ENCODE assay signal across 1 cellular context in the genomic region with DNA sequence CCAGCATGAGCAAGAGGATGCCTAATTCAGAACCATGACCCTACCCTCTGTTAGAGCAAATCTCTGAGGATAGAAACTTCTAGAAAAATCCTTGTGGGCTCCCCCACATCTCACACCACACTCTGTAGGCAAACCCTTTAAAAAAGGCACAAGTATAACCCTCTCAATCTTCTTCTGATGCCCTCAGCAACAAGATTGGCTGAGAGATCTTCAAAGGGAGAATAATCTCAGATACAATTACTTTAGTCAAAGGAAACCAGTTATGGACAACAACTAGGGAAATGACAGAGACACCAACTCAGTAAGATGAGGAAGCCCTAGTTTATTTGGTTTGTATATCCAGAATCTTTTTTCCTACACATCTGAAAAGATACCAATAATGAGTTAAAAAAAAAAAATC.
A peak's percentile ranks its signal among the peaks of the same experiment; 100 is the strongest.
TF ChIP-seq lines count a peak whose summit lies in the region.

No MANE protein-coding gene starts in this region.

TF ChIP-seq in A549, 52 proteins besides CTCF, POLR2A, EP300 and RAD21 (continued from another document):
- TF ChIP-seq ATOH8 (CRISPR knock-in tag; IDR thresholded peaks at IDR 0.05; ENCODE audit: low read depth) = no peak; the same call in 1 of the 2 replicates
- TF ChIP-seq RFX5 (IDR thresholded peaks at IDR 0.05) = no peak
- no peak for TF ChIP-seq HOXB5 (CRISPR knock-in tag; IDR thresholded peaks at IDR 0.05)
- no peak for TF ChIP-seq KDM1A (IDR thresholded peaks at IDR 0.05; ENCODE audit: low read depth)
- TF ChIP-seq, protein P1, sequence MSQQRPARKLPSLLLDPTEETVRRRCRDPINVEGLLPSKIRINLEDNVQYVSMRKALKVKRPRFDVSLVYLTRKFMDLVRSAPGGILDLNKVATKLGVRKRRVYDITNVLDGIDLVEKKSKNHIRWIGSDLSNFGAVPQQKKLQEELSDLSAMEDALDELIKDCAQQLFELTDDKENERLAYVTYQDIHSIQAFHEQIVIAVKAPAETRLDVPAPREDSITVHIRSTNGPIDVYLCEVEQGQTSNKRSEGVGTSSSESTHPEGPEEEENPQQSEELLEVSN (IDR thresholded peaks at IDR 0.05; ENCODE audit: borderline replicate concordance, low read depth) = no peak
- TF ChIP-seq EHMT2 (IDR thresholded peaks at IDR 0.05; ENCODE audit: low read depth) = no peak
- TF ChIP-seq FOSB (CRISPR knock-in tag; IDR thresholded peaks at IDR 0.05) = peak; percentile 52; the same call in 1 of the 2 replicates
- TF ChIP-seq ESRRA (IDR thresholded peaks at IDR 0.05; ENCODE audit: borderline replicate concordance, low read length) = no peak
- TF ChIP-seq RARB (CRISPR knock-in tag; IDR thresholded peaks at IDR 0.05) = peak; percentile 77
- no peak for TF ChIP-seq CHD4 (IDR thresholded peaks at IDR 0.05; ENCODE audit: borderline replicate concordance)
- no peak for TF ChIP-seq HES2 (IDR thresholded peaks at IDR 0.05)
- no peak for TF ChIP-seq CBX8 (IDR thresholded peaks at IDR 0.05)
- no peak for TF ChIP-seq RCOR1 (IDR thresholded peaks at IDR 0.05; ENCODE audit: low read depth, low read length)
- 0 out of 2 replicates have a peak, but pooled peaks have one; percentile 3 for TF ChIP-seq TP53 (CRISPR knock-in tag; IDR thresholded peaks at IDR 0.05)
- no peak for TF ChIP-seq GATA3 (IDR thresholded peaks at IDR 0.05; ENCODE audit: borderline replicate concordance)
- no peak for TF ChIP-seq CHD2 (IDR thresholded peaks at IDR 0.05; ENCODE audit: low read length, partially characterized antibody)
- TF ChIP-seq JUNB (IDR thresholded peaks at IDR 0.05) = no peak
- no peak for TF ChIP-seq NR3C1 (IDR thresholded peaks at IDR 0.05)
- TF ChIP-seq KDM5A (IDR thresholded peaks at IDR 0.05) = no peak
- TF ChIP-seq FOXS1 (CRISPR knock-in tag; IDR thresholded peaks at IDR 0.05) = no peak
- peak; percentile 46; the same call in 1 of the 2 replicates for TF ChIP-seq TFCP2L1 (CRISPR knock-in tag; IDR thresholded peaks at IDR 0.05)
- peak; percentile 58; the same call in 1 of the 2 replicates for TF ChIP-seq HOXA7 (CRISPR knock-in tag; IDR thresholded peaks at IDR 0.05)
- TF ChIP-seq CEBPB (IDR thresholded peaks at IDR 0.05) = no peak
- TF ChIP-seq BCL3 (IDR thresholded peaks at IDR 0.05) = no peak; the same call in 2 of the 3 replicates
- no peak for TF ChIP-seq CBX2 (IDR thresholded peaks at IDR 0.05; ENCODE audit: borderline replicate concordance, low read depth)
- no peak for TF ChIP-seq FOSL2 (IDR thresholded peaks at IDR 0.05)
- TF ChIP-seq FOSL2 (CRISPR knock-in tag; IDR thresholded peaks at IDR 0.05) = no peak
- no peak for TF ChIP-seq RNF2 (IDR thresholded peaks at IDR 0.05; ENCODE audit: borderline replicate concordance, low read depth)
- TF ChIP-seq REST (IDR thresholded peaks at IDR 0.05) = no peak
- TF ChIP-seq MYC (IDR thresholded peaks at IDR 0.05; ENCODE audit: borderline replicate concordance, low read length) = no peak
- TF ChIP-seq MAFK (IDR thresholded peaks at IDR 0.05; ENCODE audit: partially characterized antibody) = no peak
